ENCODE assay signal across 24 cellular contexts in genomic region chr1:154741327-154741726, GRCh38.
DNase-seq lines count a peak whose midpoint lies in the region; ATAC-seq, FAIRE-seq and TF ChIP-seq lines count a peak whose summit lies in the region.
"Had no signal": no experiment of that assay in that cellular context is flagged by ENCODE, and none has a peak within 500 bp of the region (broad histone marks: within the 10 kb centered on the region; RNA-seq: fewer than 3 reads in every experiment).

No MANE protein-coding gene starts in this region.

- intact Hi-C loops in heart right ventricle (cut with DNase I), result no loop called here
- intact Hi-C loops in gastrocnemius medialis (cut with DNase I; ENCODE audit: low total_unique reads), result loop anchor here (10.0 kb wide), 1 partner anchor 177 kb away; the partner anchor contains the start of gene CHRNB2

- FAIRE-seq in astrocyte (lab: Jason Lieb, UNC), result no peak
- FAIRE-seq: endometrium had no signal

- H2AFZ ChIP-seq in astrocyte (ENCODE audit: low read depth, low read length) (no peak overlapping the region), osteoblast (ENCODE audit: low read length) (no peak overlapping the region)

- no peak overlapping the region for H3K4me3 Mint-ChIP-seq in astrocyte (ENCODE audit: unreplicated experiment)
- H3K4me3 Mint-ChIP-seq: dendritic cell treated with granulocyte-macrophage colony-stimulating factor and Interleukin-4, amounts not matched to agents 40 ng/mL and 50 ng/mL, for 4 days; stimulated activated naive CD8-positive, alpha-beta T cell treated with anti-CD3 and anti-CD28 coated beads, Interleukin-15, amount 100 ng/mL, for 72 hours; T-helper 2 cell treated with Interferon-gamma antibody and Interleukin-4, amounts not matched to agents 5 μg/mL and 100 μg/mL, for 36 hours had no signal

- peaks cover 17% of the 10 kb centered on the region for H3K4me1 Mint-ChIP-seq in astrocyte (ENCODE audit: low read depth, unreplicated experiment)

- peaks cover 4% of the 10 kb centered on the region for H3K9me3 Mint-ChIP-seq in astrocyte (ENCODE audit: unreplicated experiment)
- H3K9me3 Mint-ChIP-seq: dendritic cell treated with granulocyte-macrophage colony-stimulating factor and Interleukin-4, amounts not matched to agents 40 ng/mL and 50 ng/mL, for 4 days; stimulated activated naive CD8-positive, alpha-beta T cell treated with anti-CD3 and anti-CD28 coated beads, Interleukin-15, amount 100 ng/mL, for 72 hours had no signal

- H3K27me3 ChIP-seq in astrocyte (ENCODE audit: insufficient read depth, low read length) (peaks cover 12% of the 10 kb centered on the region), heart right ventricle (no peaks in the 10 kb centered on the region), gastrocnemius medialis (no peaks in the 10 kb centered on the region), osteoblast (ENCODE audit: insufficient read depth, low read length) (peaks cover 49% of the 10 kb centered on the region)
- H3K27me3 ChIP-seq: cardiac muscle cell, MG63 had no signal

- ATAC-seq in heart right ventricle, result peak in 6 of 8 donors; percentile 19 to 73 (median 52)
- ATAC-seq in gastrocnemius medialis, result peak; percentile 72 to 86
- no peak for ATAC-seq in GM18519 (IDR thresholded peaks at IDR 0.05; ENCODE audit: low FRiP score, unreplicated experiment)
- ATAC-seq: SK-N-SH treated with all-trans-retinoic acid at 6 μM for 48 hours; stimulated activated naive CD8-positive, alpha-beta T cell treated with anti-CD3 and anti-CD28 coated beads, Interleukin-15, amount 100 ng/mL, for 72 hours had no signal

- H3K4me2 ChIP-seq in astrocyte (ENCODE audit: low read length), result no peak overlapping the region
- no peak overlapping the region for H3K4me2 ChIP-seq in osteoblast (ENCODE audit: insufficient read depth, low read length)

- peaks cover 24% of the 10 kb centered on the region for H3K27me3 Mint-ChIP-seq in astrocyte (ENCODE audit: low read depth, unreplicated experiment)

- H3K4me1 ChIP-seq in astrocyte (ENCODE audit: insufficient read depth, low read length) (peaks cover 25% of the 10 kb centered on the region), heart right ventricle (peaks cover 2 to 35% (median 17%) of the 10 kb centered on the region in 9 donors), gastrocnemius medialis (peaks cover 29 to 40% of the 10 kb centered on the region in 2 donors), osteoblast (ENCODE audit: insufficient read depth, low read length) (peaks cover 17% of the 10 kb centered on the region)
- H3K4me1 ChIP-seq: prostate gland had no signal

- no peak overlapping the region for H3K27ac ChIP-seq in astrocyte (ENCODE audit: low read depth, low read length)
- H3K27ac ChIP-seq in heart right ventricle, result peak overlapping the region in 9 of 10 donors; percentile 18 to 79 (median 52)
- peak overlapping the region; percentile 35 to 81 (median 72) for H3K27ac ChIP-seq in gastrocnemius medialis
- no peak overlapping the region for H3K27ac ChIP-seq in osteoblast (ENCODE audit: low read depth, low read length)
- H3K27ac ChIP-seq: cardiac muscle cell, prostate gland, WERI-Rb-1 had no signal

- H4K20me1 ChIP-seq in astrocyte (ENCODE audit: insufficient read depth, low read length) (no peaks in the 10 kb centered on the region), osteoblast (ENCODE audit: insufficient read depth, low read length) (no peaks in the 10 kb centered on the region)

- no peak overlapping the region for H3K27ac Mint-ChIP-seq in astrocyte (ENCODE audit: unreplicated experiment)
- H3K27ac Mint-ChIP-seq: dendritic cell treated with granulocyte-macrophage colony-stimulating factor and Interleukin-4, amounts not matched to agents 40 ng/mL and 50 ng/mL, for 4 days; stimulated activated naive CD8-positive, alpha-beta T cell treated with anti-CD3 and anti-CD28 coated beads, Interleukin-15, amount 100 ng/mL, for 72 hours; T-helper 2 cell treated with Interferon-gamma antibody and Interleukin-4, amounts not matched to agents 5 μg/mL and 100 μg/mL, for 36 hours had no signal

- H3K9me3 ChIP-seq in astrocyte (ENCODE audit: insufficient read depth, low read depth, low read length), result no peaks in the 10 kb centered on the region
- H3K9me3 ChIP-seq in heart right ventricle, result peaks cover 0 to 13% (median 0%) of the 10 kb centered on the region in 11 donors
- no peaks in the 10 kb centered on the region for H3K9me3 ChIP-seq in gastrocnemius medialis
- H3K9me3 ChIP-seq in osteoblast (ENCODE audit: low read depth, low read length), result no peaks in the 10 kb centered on the region
- H3K9me3 ChIP-seq: MG63, prostate gland had no signal

- DNase-seq in ELR (ENCODE audit: low read depth), result peak; percentile 17
- peak; percentile 80 for DNase-seq in astrocyte (ENCODE audit: low read depth)
- no peak for DNase-seq in heart right ventricle
- no peak for DNase-seq in gastrocnemius medialis
- no peak for DNase-seq in stimulated activated naive CD4-positive, alpha-beta T cell (lab: John Stamatoyannopoulos, UW)
- DNase-seq in osteoblast (ENCODE audit: insufficient read length, low spot score, missing footprints), result no peak
- DNase-seq in NCI-H2029 treated with DMSO at 0.1 percent for 48 hours (lab: John Stamatoyannopoulos, UW), result no peak
- DNase-seq: activated CD4-positive, alpha-beta T cell treated with anti-CD3 and anti-CD28 coated beads, Interleukin-2, amount 50 U/mL, for 48 hours; activated effector memory CD4-positive, alpha-beta T cell treated with Interleukin-2 at 50 U/mL for 16 hours; C1 segment of cervical spinal cord; Calu3; MG63; NCI-H526 treated with DMSO at 0.1 percent for 48 hours; stimulated activated CD4-positive, alpha-beta T cell treated with anti-CD3 and anti-CD28 coated beads, Interleukin-4, amount 100 ng/mL, for 4 hours; stimulated activated naive CD8-positive, alpha-beta T cell treated with anti-CD3 and anti-CD28 coated beads, Interleukin-15, amount 100 ng/mL, for 72 hours had no signal

- in situ Hi-C loops in gastrocnemius medialis (cut with MboI; ENCODE audit: low sequenced_read_pairs in 4 of 4), result no loop called here

- H3K79me2 ChIP-seq in astrocyte (ENCODE audit: insufficient read depth, low read length), result no peaks in the 10 kb centered on the region
- no peaks in the 10 kb centered on the region for H3K79me2 ChIP-seq in osteoblast (ENCODE audit: insufficient read depth, low read length)

- TF ChIP-seq POLR2A in gastrocnemius medialis (IDR thresholded peaks at IDR 0.05), result no peak

- H3K36me3 ChIP-seq in astrocyte (ENCODE audit: insufficient read depth, low read length) (no peaks in the 10 kb centered on the region), heart right ventricle (no peaks in the 10 kb centered on the region), gastrocnemius medialis (no peaks in the 10 kb centered on the region), osteoblast (ENCODE audit: insufficient read depth, low read length) (no peaks in the 10 kb centered on the region)
- H3K36me3 ChIP-seq: cardiac muscle cell, HAP-1, MG63, prostate gland, WERI-Rb-1 had no signal

- H3K4me3 ChIP-seq in astrocyte (ENCODE audit: insufficient read depth, low read depth, low read length) (no peak overlapping the region), heart right ventricle (no peak overlapping the region), gastrocnemius medialis (no peak overlapping the region), osteoblast (ENCODE audit: insufficient read depth, low read length) (no peak overlapping the region)
- H3K4me3 ChIP-seq: cardiac muscle cell, HAP-1, MG63, prostate gland had no signal

- no peak overlapping the region for H3K9ac ChIP-seq in astrocyte (ENCODE audit: low read length)

- no peaks in the 10 kb centered on the region for H3K36me3 Mint-ChIP-seq in astrocyte (ENCODE audit: low read depth, unreplicated experiment)

- TF ChIP-seq CTCF in astrocyte (IDR thresholded peaks at IDR 0.05; ENCODE audit: insufficient read depth, low read depth, low read length) (no peak), heart right ventricle (IDR thresholded peaks at IDR 0.05) (no peak), gastrocnemius medialis (IDR thresholded peaks at IDR 0.05 in 4 of 5, conservative IDR thresholded peaks at IDR 0.05 in 1 of 5) (no peak), osteoblast (IDR thresholded peaks at IDR 0.05; ENCODE audit: extremely low read depth, low read depth, low read length) (no peak)

Comparison
In these comparisons a context has a peak if more than half of its experiments do, and no peak if none do; other contexts are left out.
1. DNase-seq: peak in ELR (single experiment) and astrocyte (single experiment); none in heart right ventricle (0 of 2), gastrocnemius medialis (0 of 2), stimulated activated naive CD4-positive, alpha-beta T cell (0 of 6), osteoblast (single experiment) and NCI-H2029 treated with DMSO at 0.1 percent for 48 hours (single experiment).
2. H3K27ac ChIP-seq: peak in heart right ventricle (9 of 10) and gastrocnemius medialis (4 of 4); none in astrocyte (single experiment) and osteoblast (single experiment).